In genomic region chr21:26171310-26172100, GRCh38 we compare ENCODE assay signal across 8 cellular contexts. TPM values are rescaled to one million over a fixed set of nuclear protein-coding genes. Genes with fewer than 3 reads are reported as not detected.
DNase-seq lines count a peak whose midpoint lies in the region; ATAC-seq and TF ChIP-seq lines count a peak whose summit lies in the region.

No MANE protein-coding gene starts in this region.

- no peaks in the 10 kb centered on the region for H3K9me3 Mint-ChIP-seq in CD8-positive, alpha-beta memory T cell

- no peaks in the 10 kb centered on the region for H3K36me3 ChIP-seq in CD8-positive, alpha-beta memory T cell (ENCODE audit: insufficient read depth, low read length)
- H3K36me3 ChIP-seq in RWPE2 (ENCODE audit: low read depth) = no peaks in the 10 kb centered on the region
- no peaks in the 10 kb centered on the region for H3K36me3 ChIP-seq in esophagus muscularis mucosa
- no peaks in the 10 kb centered on the region for H3K36me3 ChIP-seq in neutrophil

- peak overlapping the region; percentile 73 to 87 (median 78) for H3K4me3 Mint-ChIP-seq in CD8-positive, alpha-beta memory T cell

- H3K36me3 Mint-ChIP-seq in CD8-positive, alpha-beta memory T cell = no peaks in the 10 kb centered on the region

- DNase-seq in CD8-positive, alpha-beta memory T cell = no peak
- DNase-seq in RWPE2 (ENCODE audit: low spot score) = no peak
- DNase-seq in esophagus muscularis mucosa (ENCODE audit: extremely low spot score) = no peak
- no peak for DNase-seq in stimulated activated CD4-positive, alpha-beta T cell treated with anti-CD3 and anti-CD28 coated beads, Interleukin-2, amount 100 ng/mL, for 48 hours
- no peak for DNase-seq in activated CD8-positive, alpha-beta memory T cell treated with anti-CD3 and anti-CD28 coated beads, Interleukin-2, amount 50 U/mL, for 48 hours

- peak overlapping the region; percentile 62 for H3K4me3 ChIP-seq in CD8-positive, alpha-beta memory T cell (ENCODE audit: low read length)
- H3K4me3 ChIP-seq in RWPE2 (ENCODE audit: severe bottlenecking) = peak overlapping the region; percentile 83
- peak overlapping the region; percentile 76 to 96 (median 90) for H3K4me3 ChIP-seq in esophagus muscularis mucosa
- H3K4me3 ChIP-seq in neutrophil (ENCODE audit: low read depth in 1 of 2, low read length in 1 of 2) = peak overlapping the region; percentile 87 to 91

- no peak for TF ChIP-seq POLR2A in esophagus muscularis mucosa (IDR thresholded peaks at IDR 0.05; ENCODE audit: low read depth)

- H3K9me3 ChIP-seq in CD8-positive, alpha-beta memory T cell (ENCODE audit: low read length) = no peaks in the 10 kb centered on the region
- H3K9me3 ChIP-seq in RWPE2 (ENCODE audit: severe bottlenecking) (no peaks in the 10 kb centered on the region), esophagus muscularis mucosa (no peaks in the 10 kb centered on the region), neutrophil (no peaks in the 10 kb centered on the region)

- no peaks in the 10 kb centered on the region for H3K27me3 ChIP-seq in CD8-positive, alpha-beta memory T cell (ENCODE audit: insufficient read depth, low read length, poor library complexity, severe bottlenecking)
- no peaks in the 10 kb centered on the region for H3K27me3 ChIP-seq in RWPE2 (ENCODE audit: insufficient read depth, poor library complexity, severe bottlenecking)
- no peaks in the 10 kb centered on the region for H3K27me3 ChIP-seq in esophagus muscularis mucosa
- H3K27me3 ChIP-seq in neutrophil = no peaks in the 10 kb centered on the region

- WGBS in esophagus muscularis mucosa = 62% methylated on average over 17 of the region's 17 CpGs

- CTCF ChIA-PET in CD8-positive, alpha-beta memory T cell (lab: Charles Lee) = interaction anchor here (0.8 to 2.7 kb wide), 2 partner anchors 12 to 20 kb away, joined by 4 to 10 read pairs; no protein-coding TSS in a partner anchor

- H3K27ac Mint-ChIP-seq in CD8-positive, alpha-beta memory T cell = peak overlapping the region in 2 of 8 donors; percentile 35 to 54

- POLR2A ChIA-PET in CD8-positive, alpha-beta memory T cell (lab: Charles Lee) = interaction anchor here (0.7 kb wide), 1 partner anchor 83 kb away, joined by 5 read pairs; no protein-coding TSS in a partner anchor

- H3K4me1 Mint-ChIP-seq in CD8-positive, alpha-beta memory T cell = peaks cover 12 to 23% (median 19%) of the 10 kb centered on the region in 3 donors

- TF ChIP-seq EP300 in esophagus muscularis mucosa (IDR thresholded peaks at IDR 0.05) = no peak

- TF ChIP-seq CTCF in RWPE2 (IDR thresholded peaks at IDR 0.05; ENCODE audit: poor library complexity, severe bottlenecking) (no peak), esophagus muscularis mucosa (IDR thresholded peaks at IDR 0.05) (no peak), neutrophil (IDR thresholded peaks at IDR 0.05) (no peak)

- H3K27me3 Mint-ChIP-seq in CD8-positive, alpha-beta memory T cell = peaks cover 17 to 46% of the 10 kb centered on the region in 2 donors

- peaks cover 10% of the 10 kb centered on the region for H3K4me1 ChIP-seq in CD8-positive, alpha-beta memory T cell (ENCODE audit: insufficient read depth, low read length)
- peaks cover 20% of the 10 kb centered on the region for H3K4me1 ChIP-seq in RWPE2 (ENCODE audit: insufficient read depth, poor library complexity, severe bottlenecking)
- H3K4me1 ChIP-seq in esophagus muscularis mucosa = peaks cover 21 to 35% (median 33%) of the 10 kb centered on the region in 4 donors
- H3K4me1 ChIP-seq in neutrophil (ENCODE audit: control insufficient read depth in 1 of 2, insufficient read depth in 1 of 2, low read depth in 1 of 2, low read length in 1 of 2) = peaks cover 33 to 42% of the 10 kb centered on the region in 2 experiments

- ATAC-seq in RWPE2 (ENCODE audit: low read depth) (no peak), GM21515 (IDR thresholded peaks at IDR 0.05; ENCODE audit: unreplicated experiment) (no peak), GM18907 (IDR thresholded peaks at IDR 0.05; ENCODE audit: unreplicated experiment) (no peak)

- H3K27ac ChIP-seq in CD8-positive, alpha-beta memory T cell (ENCODE audit: low read depth, low read length) = no peak overlapping the region
- no peak overlapping the region for H3K27ac ChIP-seq in RWPE2 (ENCODE audit: poor library complexity, severe bottlenecking)
- peak overlapping the region in 3 of 4 donors; percentile 87 to 88 (median 88) for H3K27ac ChIP-seq in esophagus muscularis mucosa (replicated peaks in 1 of 4)
- no peak overlapping the region for H3K27ac ChIP-seq in neutrophil

- intact Hi-C loops in esophagus muscularis mucosa (cut with DNase I) = loop anchor here (5.0 kb wide), 1 partner anchor 274 kb away; no protein-coding TSS in a partner anchor

RNA-seq across cellular contexts. Expression of gene APP, which starts 0.9 kb away (rescaled TPM):
- 10 to 100 TPM; 15.2 to 15.3 TPM for total RNA-seq in CD8-positive, alpha-beta memory T cell
- 5.3 TPM for polyA plus RNA-seq in CD8-positive, alpha-beta memory T cell
- 100 to 1,000 TPM; 459 to 790 (median 624) TPM for total RNA-seq in esophagus muscularis mucosa

Comparison
In these comparisons a context has a peak if more than half of its experiments do, and no peak if none do; other contexts are left out.
1. H3K27ac ChIP-seq: peak in esophagus muscularis mucosa (3 of 4); none in CD8-positive, alpha-beta memory T cell (single experiment), RWPE2 (single experiment) and neutrophil (single experiment).
2. RNA of gene APP, which starts 0.9 kb away (total RNA-seq): 459 to 790 TPM in esophagus muscularis mucosa; 15.2 to 15.3 TPM in CD8-positive, alpha-beta memory T cell; every median in the first group is over 10 times any median in the second.
3. Peak in every context shown above with its lines, with median percentiles within 50 percentile points of each other: H3K4me3 ChIP-seq.